Comparison of ENCODE assay signal across 8 cellular contexts in the genomic region with DNA sequence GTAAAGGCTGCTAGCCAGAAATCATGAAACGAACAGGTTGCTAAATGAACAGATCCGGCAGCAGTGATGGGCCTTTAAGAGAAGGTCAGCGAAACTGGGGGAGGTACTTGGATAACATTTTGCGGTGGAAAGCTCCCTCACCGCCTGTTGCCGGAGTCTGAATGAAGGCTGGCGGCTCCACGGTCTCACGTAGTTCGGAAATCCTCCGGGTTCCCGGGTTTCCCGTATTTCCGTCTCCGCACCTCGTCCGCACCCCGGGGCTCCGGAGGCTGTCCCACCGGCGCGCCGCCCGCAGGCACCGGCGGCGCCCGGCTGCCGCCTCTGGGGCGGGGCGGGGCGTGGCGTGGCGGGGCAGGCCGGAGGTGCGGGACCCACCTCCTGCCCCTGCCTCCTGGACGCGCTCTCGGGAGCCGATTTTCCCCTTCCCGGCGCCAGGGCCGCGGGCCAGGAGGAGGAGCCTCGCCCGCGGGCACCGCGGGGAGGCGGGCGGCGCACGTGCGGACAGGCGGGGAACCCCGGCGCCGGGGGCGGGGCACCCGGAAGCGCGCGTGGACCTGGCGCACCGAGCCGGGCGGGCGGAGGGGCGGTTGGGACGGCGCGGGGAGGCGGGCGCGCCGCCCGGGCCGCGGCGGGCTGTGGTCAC. TPM values are rescaled to one million over a fixed set of nuclear protein-coding genes. Genes with fewer than 3 reads are reported as not detected.
A peak's percentile ranks its signal among the peaks of the same experiment; 100 is the strongest.
DNase-seq lines count a peak whose midpoint lies in the region; ATAC-seq lines count a peak whose summit lies in the region.

A gene with protein sequence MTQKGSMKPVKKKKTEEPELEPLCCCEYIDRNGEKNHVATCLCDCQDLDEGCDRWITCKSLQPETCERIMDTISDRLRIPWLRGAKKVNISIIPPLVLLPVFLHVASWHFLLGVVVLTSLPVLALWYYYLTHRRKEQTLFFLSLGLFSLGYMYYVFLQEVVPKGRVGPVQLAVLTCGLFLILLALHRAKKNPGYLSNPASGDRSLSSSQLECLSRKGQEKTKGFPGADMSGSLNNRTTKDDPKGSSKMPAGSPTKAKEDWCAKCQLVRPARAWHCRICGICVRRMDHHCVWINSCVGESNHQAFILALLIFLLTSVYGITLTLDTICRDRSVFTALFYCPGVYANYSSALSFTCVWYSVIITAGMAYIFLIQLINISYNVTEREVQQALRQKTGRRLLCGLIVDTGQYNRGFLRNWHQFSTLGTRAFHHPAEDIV (plus strand): TSS at position 642 of the 643 bp plus-strand sequence. CDS start 790 bp downstream, outside the sequence.

- under 1% methylated on average over 61 of the region's 80 CpGs for WGBS in mesenchymal stem cell

- H3K27ac ChIP-seq in BLaER1 treated with 17β-estradiol and CSF1 and Interleukin-3, amounts not matched to agents 10 nM and 100 nM = peak within 1 kb of the TSS in 10 of 11 experiments; percentile 16 to 65 (median 54); a peak in 18 of 22 replicates
- no peak within 1 kb of the TSS for H3K27ac ChIP-seq in mesenchymal stem cell (ENCODE audit: low read length, poor library complexity, severe bottlenecking)

- no peak within 1 kb of the TSS for H3K4ac ChIP-seq in mesenchymal stem cell (ENCODE audit: low read depth in 1 of 2, low read length in 2 of 2)

- H3K36me3 ChIP-seq in BLaER1 treated with 17β-estradiol and CSF1 and Interleukin-3, amounts not matched to agents 10 nM and 100 nM = 0 out of 22 replicates have a peak, but pooled peaks cover 0 to 2% (median 0%) of the 10 kb centered on the region in 11 experiments
- no peaks in the 10 kb centered on the region for H3K36me3 ChIP-seq in mesenchymal stem cell (ENCODE audit: control insufficient read depth in 1 of 2, insufficient read depth in 2 of 2, low read depth in 1 of 2, low read length in 2 of 2)

- ATAC-seq in GM19372 (IDR thresholded peaks at IDR 0.05; ENCODE audit: low read depth, unreplicated experiment) (peak; percentile 77), HG03460 (IDR thresholded peaks at IDR 0.05; ENCODE audit: unreplicated experiment) (peak; percentile 76)

- POLR2A ChIA-PET in activated CD4-positive, alpha-beta memory T cell treated with anti-CD3 and anti-CD28 coated beads, Interleukin-2, amount 10 ng/mL, durations not matched to agents 7 days and 5 days (lab: Charles Lee) = no interaction called here

- H3K4me1 Mint-ChIP-seq in activated CD4-positive, alpha-beta memory T cell treated with anti-CD3 and anti-CD28 coated beads, Interleukin-2, amount 10 ng/mL, durations not matched to agents 7 days and 5 days = peaks cover 14% of the 10 kb centered on the region

- peaks cover 0 to 15% (median 9%) of the 10 kb centered on the region in 10 experiments; a peak in 15 of 20 replicates for H3K4me1 ChIP-seq in BLaER1 treated with 17β-estradiol and CSF1 and Interleukin-3, amounts not matched to agents 10 nM and 100 nM
- H3K4me1 ChIP-seq in mesenchymal stem cell (ENCODE audit: control insufficient read depth, insufficient read depth, low read depth, low read length) = peaks cover 6% of the 10 kb centered on the region

- H3K27me3 Mint-ChIP-seq in activated CD4-positive, alpha-beta memory T cell treated with anti-CD3 and anti-CD28 coated beads, Interleukin-2, amount 10 ng/mL, durations not matched to agents 7 days and 5 days = peaks cover 36% of the 10 kb centered on the region

- H3K23ac ChIP-seq in mesenchymal stem cell (ENCODE audit: low read length in 2 of 2) = peak within 1 kb of the TSS in 1 of 2 experiments; percentile 86

- H2AFZ ChIP-seq in mesenchymal stem cell (ENCODE audit: low read depth, low read length) = peak within 1 kb of the TSS; percentile 8

- peaks cover 0 to 7% (median 0%) of the 10 kb centered on the region in 11 experiments; a peak in 2 of 22 replicates for H4K20me1 ChIP-seq in BLaER1 treated with 17β-estradiol and CSF1 and Interleukin-3, amounts not matched to agents 10 nM and 100 nM

- H3K4me3 Mint-ChIP-seq in activated CD4-positive, alpha-beta memory T cell treated with anti-CD3 and anti-CD28 coated beads, Interleukin-2, amount 10 ng/mL, durations not matched to agents 7 days and 5 days = peak within 1 kb of the TSS; percentile 75

- DNase-seq in NCI-H526 treated with DMSO at 0.1 percent for 48 hours (lab: John Stamatoyannopoulos, UW) (peak; percentile 30), mesenchymal stem cell (peak; percentile 38)
- peak; percentile 68 for DNase-seq in activated CD4-positive, alpha-beta memory T cell treated with anti-CD3 and anti-CD28 coated beads, Interleukin-2, amount 10 ng/mL, durations not matched to agents 7 days and 5 days
- DNase-seq in effector CD4-positive, alpha-beta T cell = peak; percentile 59
- DNase-seq in stimulated activated CD8-positive, alpha-beta memory T cell treated with anti-CD3 and anti-CD28 coated beads, Interleukin-12 subunit alpha, Interleukin-12 subunit beta, amount 100 ng/mL, for 4 hours (ENCODE audit: low read depth) = peak; percentile 66

- no peak within 1 kb of the TSS for H2BK5ac ChIP-seq in mesenchymal stem cell (ENCODE audit: low read depth, low read length, poor library complexity, severe bottlenecking)

- peak within 1 kb of the TSS; percentile 74 to 87 (median 78) for H3K4me3 ChIP-seq in BLaER1 treated with 17β-estradiol and CSF1 and Interleukin-3, amounts not matched to agents 10 nM and 100 nM
- H3K4me3 ChIP-seq in mesenchymal stem cell (ENCODE audit: insufficient read depth in 1 of 2, low read depth in 1 of 2, low read length in 2 of 2) = peak within 1 kb of the TSS; percentile 63 to 83

- no peaks in the 10 kb centered on the region for H3K9me3 Mint-ChIP-seq in activated CD4-positive, alpha-beta memory T cell treated with anti-CD3 and anti-CD28 coated beads, Interleukin-2, amount 10 ng/mL, durations not matched to agents 7 days and 5 days

- H3K36me3 Mint-ChIP-seq in activated CD4-positive, alpha-beta memory T cell treated with anti-CD3 and anti-CD28 coated beads, Interleukin-2, amount 10 ng/mL, durations not matched to agents 7 days and 5 days (ENCODE audit: low read depth) = no peaks in the 10 kb centered on the region

- no peaks in the 10 kb centered on the region for H3K79me1 ChIP-seq in mesenchymal stem cell (replicated peaks; ENCODE audit: low read length, poor library complexity, severe bottlenecking)

- no peak within 1 kb of the TSS for H2BK15ac ChIP-seq in mesenchymal stem cell (ENCODE audit: low read depth, poor library complexity, severe bottlenecking)

- H3K9ac ChIP-seq in BLaER1 treated with 17β-estradiol and CSF1 and Interleukin-3, amounts not matched to agents 10 nM and 100 nM = peak within 1 kb of the TSS; percentile 49 to 79 (median 69)
- peak within 1 kb of the TSS; percentile 77 for H3K9ac ChIP-seq in mesenchymal stem cell (ENCODE audit: low read length)

- H4K91ac ChIP-seq in mesenchymal stem cell (ENCODE audit: low read length) = no peak within 1 kb of the TSS

- H3K27ac Mint-ChIP-seq in activated CD4-positive, alpha-beta memory T cell treated with anti-CD3 and anti-CD28 coated beads, Interleukin-2, amount 10 ng/mL, durations not matched to agents 7 days and 5 days = no peak within 1 kb of the TSS

- H3K14ac ChIP-seq in mesenchymal stem cell (ENCODE audit: low read length in 2 of 2) = peak within 1 kb of the TSS in 1 of 2 experiments; percentile 41

- CTCF ChIA-PET in activated CD4-positive, alpha-beta memory T cell treated with anti-CD3 and anti-CD28 coated beads, Interleukin-2, amount 10 ng/mL, durations not matched to agents 7 days and 5 days (lab: Charles Lee) = no interaction called here

- H3K27me3 ChIP-seq in BLaER1 treated with 17β-estradiol and CSF1 and Interleukin-3, amounts not matched to agents 10 nM and 100 nM = peaks cover 14 to 39% (median 24%) of the 10 kb centered on the region in 11 experiments; a peak in 20 of 22 replicates
- H3K27me3 ChIP-seq in mesenchymal stem cell (ENCODE audit: control insufficient read depth in 1 of 2, insufficient read depth in 1 of 2, low read length in 2 of 2) = peaks cover 18 to 24% of the 10 kb centered on the region in 2 experiments

- 0 out of 22 replicates have a peak, but pooled peaks cover 0 to under 1% (median 0%) of the 10 kb centered on the region in 11 experiments for H3K9me3 ChIP-seq in BLaER1 treated with 17β-estradiol and CSF1 and Interleukin-3, amounts not matched to agents 10 nM and 100 nM (replicated peaks in 1 of 11)
- H3K9me3 ChIP-seq in mesenchymal stem cell (ENCODE audit: control insufficient read depth, low read length) = no peaks in the 10 kb centered on the region

- peak within 1 kb of the TSS in 1 of 2 experiments; percentile 22 for H3K18ac ChIP-seq in mesenchymal stem cell (ENCODE audit: low read depth in 1 of 2, low read length in 2 of 2)

- no peak within 1 kb of the TSS for H2BK12ac ChIP-seq in mesenchymal stem cell (ENCODE audit: low read length in 2 of 2)

- H2BK120ac ChIP-seq in mesenchymal stem cell (ENCODE audit: low read depth, low read length) = no peak within 1 kb of the TSS

- H2AK5ac ChIP-seq in mesenchymal stem cell (ENCODE audit: low read length, severe bottlenecking) = no peak within 1 kb of the TSS

- peak within 1 kb of the TSS; percentile 99 to 100 (median 99) for H3K4me2 ChIP-seq in BLaER1 treated with 17β-estradiol and CSF1 and Interleukin-3, amounts not matched to agents 10 nM and 100 nM
- peak within 1 kb of the TSS; percentile 98 for H3K4me2 ChIP-seq in mesenchymal stem cell (ENCODE audit: low read length, poor library complexity, severe bottlenecking)

- no peak within 1 kb of the TSS for H4K8ac ChIP-seq in mesenchymal stem cell (ENCODE audit: low read length)

RNA-seq across cellular contexts. Expression of the gene that starts here (rescaled TPM):
- 1 to 10 TPM; 3.1 to 3.9 TPM for total RNA-seq in activated CD4-positive, alpha-beta memory T cell treated with anti-CD3 and anti-CD28 coated beads, Interleukin-2, amount 10 ng/mL, durations not matched to agents 7 days and 5 days
- 0.11 TPM for polyA plus RNA-seq in mesenchymal stem cell (2013, experiment 1 of 2)
- 0.23 TPM for polyA plus RNA-seq in mesenchymal stem cell (2013, experiment 2 of 2)
